Comparison of ENCODE assay signal across 20 cellular contexts in the genomic region with DNA sequence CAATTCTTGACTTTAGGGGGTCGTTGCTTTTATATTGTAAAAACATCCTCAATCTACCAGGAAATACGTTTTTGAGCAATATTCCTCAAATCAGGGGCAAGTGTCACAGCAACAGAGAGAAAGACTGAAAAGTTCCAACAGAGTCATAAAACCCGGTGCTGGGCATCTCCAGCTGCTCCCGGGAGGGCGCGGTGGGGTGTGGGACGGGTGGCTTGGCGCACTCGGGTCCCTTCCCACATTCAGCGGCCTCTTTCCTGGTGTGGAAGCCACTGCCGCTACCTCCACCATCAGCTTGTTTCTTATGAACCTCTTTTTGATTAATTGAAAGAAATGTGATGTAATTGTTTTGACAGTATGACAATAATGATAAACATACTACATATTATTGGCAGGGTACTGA.
DNase-seq lines count a peak whose midpoint lies in the region; ATAC-seq, FAIRE-seq and TF ChIP-seq lines count a peak whose summit lies in the region.
"Had no signal": no experiment of that assay in that cellular context is flagged by ENCODE, and none has a peak within 500 bp of the region (broad histone marks: within the 10 kb centered on the region; RNA-seq: fewer than 3 reads in every experiment).

No MANE protein-coding gene starts in this region.

- RAD21 ChIA-PET in GM12878 (lab: Charles Lee; ENCODE audit: unreplicated experiment): interaction anchor here (0.8 to 3.4 kb wide), 18 partner anchors 10 to 301 kb away, joined by 3 to 24 read pairs (median 5); no protein-coding TSS in a partner anchor

- no peak overlapping the region for H3K9ac ChIP-seq in GM12878 (ENCODE audit: control insufficient read depth, insufficient read depth, low read length)

- ATAC-seq in T-cell (replicated peaks in 1 of 4): no peak
- ATAC-seq in GM12878: no peak
- ATAC-seq in stimulated activated naive CD8-positive, alpha-beta T cell treated with anti-CD3 and anti-CD28 coated beads, Interleukin-15, amount 100 ng/mL, for 72 hours: no peak
- ATAC-seq in HG03108 (IDR thresholded peaks at IDR 0.05; ENCODE audit: unreplicated experiment): no peak
- ATAC-seq in HG02642 (IDR thresholded peaks at IDR 0.05; ENCODE audit: poor library complexity, unreplicated experiment): no peak
- ATAC-seq: body of pancreas, left colon, Right ventricle myocardium inferior had no signal

- 50% methylated on average over 11 of the region's 11 CpGs for WGBS in GM12878 (ENCODE audit: insufficient coverage, insufficient replicate concordance, low lambda C conversion rate, missing lambda C conversion rate)

- no peaks in the 10 kb centered on the region for H3K27me3 ChIP-seq in GM12878 (replicated peaks in 1 of 2; ENCODE audit: control insufficient read depth in 2 of 2, insufficient read depth in 2 of 2, low read length in 1 of 2)
- H3K27me3 ChIP-seq: body of pancreas, colonic mucosa, sigmoid colon, tibial artery had no signal

- peaks cover 33% of the 10 kb centered on the region for H3K4me1 ChIP-seq in GM12878 (ENCODE audit: control insufficient read depth, insufficient read depth, low read length)
- H3K4me1 ChIP-seq: body of pancreas, colonic mucosa, sigmoid colon, tibial artery had no signal

- peak overlapping the region; percentile 90 for H3K27ac Mint-ChIP-seq in activated naive CD4-positive, alpha-beta T cell treated with anti-CD3 and anti-CD28 coated beads, Interleukin-2, amount 10 ng/mL, durations not matched to agents 7 days and 5 days
- H3K27ac Mint-ChIP-seq in T-cell: peak overlapping the region; percentile 77 to 94
- H3K27ac Mint-ChIP-seq in stimulated activated naive CD8-positive, alpha-beta T cell treated with anti-CD3 and anti-CD28 coated beads, Interleukin-15, amount 100 ng/mL, for 72 hours: peak overlapping the region; percentile 94 to 97
- H3K27ac Mint-ChIP-seq: endodermal cell, nephron progenitor cell had no signal

- H4K20me1 ChIP-seq in GM12878 (ENCODE audit: control insufficient read depth, insufficient read depth): no peaks in the 10 kb centered on the region

- no peak for TF ChIP-seq POLR2A in GM12878 (IDR thresholded peaks at IDR 0.05; ENCODE audit: low read depth, low read length)

- no peak for DNase-seq in activated naive CD4-positive, alpha-beta T cell treated with anti-CD3 and anti-CD28 coated beads, Interleukin-2, amount 10 ng/mL, durations not matched to agents 7 days and 5 days
- DNase-seq in activated naive CD4-positive, alpha-beta T cell treated with Interleukin-2 at 50 U/mL for 16 hours: no peak
- DNase-seq in T-cell: no peak
- DNase-seq in GM12878 (ENCODE audit: low read depth, low spot score): no peak
- no peak for DNase-seq in stimulated activated naive CD8-positive, alpha-beta T cell treated with anti-CD3 and anti-CD28 coated beads, Interleukin-15, amount 100 ng/mL, for 72 hours
- DNase-seq in NCI-H2107 (lab: John Stamatoyannopoulos, UW): no peak
- DNase-seq: body of pancreas, colonic mucosa, endodermal cell, left colon, NCI-H146, NCI-H69, nephron progenitor cell, posterior cingulate gyrus, sigmoid colon, SW 1271, tibial artery had no signal

- POLR2A ChIA-PET in T-cell (lab: Charles Lee) (interaction anchor here (0.6 to 0.8 kb wide), 2 partner anchors 15 to 38 kb away, joined by 3 read pairs; no protein-coding TSS in a partner anchor), GM12878 (lab: Charles Lee) (interaction anchor here (0.8 to 2.6 kb wide), 9 partner anchors 9 to 108 kb away, joined by 3 to 9 read pairs (median 5); no protein-coding TSS in a partner anchor)

- TF ChIP-seq CTCF in GM12878 (IDR thresholded peaks at IDR 0.05 in 2 of 3, conservative IDR thresholded peaks at IDR 0.05 in 1 of 3; ENCODE audit: control insufficient read depth in 2 of 3, extremely low read depth in 1 of 3, insufficient read depth in 1 of 3, low read depth in 3 of 3, low read length in 3 of 3): no peak

- peaks cover 6% of the 10 kb centered on the region for H3K9me3 Mint-ChIP-seq in activated naive CD4-positive, alpha-beta T cell treated with anti-CD3 and anti-CD28 coated beads, Interleukin-2, amount 10 ng/mL, durations not matched to agents 7 days and 5 days
- H3K9me3 Mint-ChIP-seq in T-cell: no peaks in the 10 kb centered on the region
- no peaks in the 10 kb centered on the region for H3K9me3 Mint-ChIP-seq in stimulated activated naive CD8-positive, alpha-beta T cell treated with anti-CD3 and anti-CD28 coated beads, Interleukin-15, amount 100 ng/mL, for 72 hours

- CTCF ChIA-PET in activated naive CD4-positive, alpha-beta T cell treated with anti-CD3 and anti-CD28 coated beads, Interleukin-2, amount 10 ng/mL, durations not matched to agents 7 days and 5 days (lab: Charles Lee): interaction anchor here (1.1 to 2.5 kb wide), 8 partner anchors 9 to 99 kb away, joined by 3 to 13 read pairs (median 4); no protein-coding TSS in a partner anchor
- CTCF ChIA-PET in T-cell (lab: Charles Lee): interaction anchor here in 1 of 2 donors (1.5 kb wide), 1 partner anchor 13 kb away, joined by 4 read pairs; no protein-coding TSS in a partner anchor
- CTCF ChIA-PET in GM12878 (lab: Yijun Ruan, JAX): interaction anchor here (0.8 to 2.4 kb wide), 12 partner anchors 9 to 301 kb away, joined by 3 to 12 read pairs (median 4); no protein-coding TSS in a partner anchor

- no peaks in the 10 kb centered on the region for H3K36me3 ChIP-seq in GM12878 (ENCODE audit: control insufficient read depth in 2 of 2, insufficient read depth in 2 of 2, low read length in 1 of 2)
- H3K36me3 ChIP-seq: colonic mucosa had no signal

- TF ChIP-seq RAD21 in GM12878 (IDR thresholded peaks at IDR 0.05; ENCODE audit: insufficient read depth, low read depth, low read length): no peak

- no peaks in the 10 kb centered on the region for H3K9me3 ChIP-seq in GM12878 (replicated peaks; ENCODE audit: control insufficient read depth, insufficient read depth, low read length)
- H3K9me3 ChIP-seq: body of pancreas, colonic mucosa, tibial artery had no signal

- peak overlapping the region; percentile 45; the same call in 1 of the 2 replicates for H3K27ac ChIP-seq in GM12878 (ENCODE audit: control insufficient read depth, insufficient read depth)
- H3K27ac ChIP-seq: body of pancreas, colonic mucosa, sigmoid colon, tibial artery had no signal

- in situ Hi-C loops in GM12878 (cut with MboI): no loop called here

- peaks cover 83% of the 10 kb centered on the region for H3K4me1 Mint-ChIP-seq in activated naive CD4-positive, alpha-beta T cell treated with anti-CD3 and anti-CD28 coated beads, Interleukin-2, amount 10 ng/mL, durations not matched to agents 7 days and 5 days
- H3K4me1 Mint-ChIP-seq in T-cell: peaks cover 65 to 69% (median 66%) of the 10 kb centered on the region in 3 donors
- H3K4me1 Mint-ChIP-seq in stimulated activated naive CD8-positive, alpha-beta T cell treated with anti-CD3 and anti-CD28 coated beads, Interleukin-15, amount 100 ng/mL, for 72 hours: peaks cover 100% of the 10 kb centered on the region
- H3K4me1 Mint-ChIP-seq: endodermal cell, nephron progenitor cell had no signal

- no TSS peak for BruUV-seq in GM12878 (replicated peaks; lab: Mats Ljungman, UMichigan)

- peak overlapping the region; percentile 46 for H3K4me3 Mint-ChIP-seq in activated naive CD4-positive, alpha-beta T cell treated with anti-CD3 and anti-CD28 coated beads, Interleukin-2, amount 10 ng/mL, durations not matched to agents 7 days and 5 days
- peak overlapping the region; percentile 9 to 60 (median 43) for H3K4me3 Mint-ChIP-seq in T-cell
- H3K4me3 Mint-ChIP-seq in stimulated activated naive CD8-positive, alpha-beta T cell treated with anti-CD3 and anti-CD28 coated beads, Interleukin-15, amount 100 ng/mL, for 72 hours: peak overlapping the region; percentile 71 to 80
- H3K4me3 Mint-ChIP-seq: endodermal cell, nephron progenitor cell had no signal

- SMC1A ChIA-PET in GM12878 (lab: Charles Lee; ENCODE audit: uncharacterized antibody, unreplicated experiment): interaction anchor here (0.8 to 3.7 kb wide), 27 partner anchors 8 to 263 kb away, joined by 3 to 18 read pairs (median 6); a partner anchor contains a TSS

- no peaks in the 10 kb centered on the region for H3K79me2 ChIP-seq in GM12878 (ENCODE audit: control insufficient read depth, insufficient read depth, low read length)

- no peaks in the 10 kb centered on the region for H3K27me3 Mint-ChIP-seq in activated naive CD4-positive, alpha-beta T cell treated with anti-CD3 and anti-CD28 coated beads, Interleukin-2, amount 10 ng/mL, durations not matched to agents 7 days and 5 days
- no peaks in the 10 kb centered on the region for H3K27me3 Mint-ChIP-seq in T-cell
- no peaks in the 10 kb centered on the region for H3K27me3 Mint-ChIP-seq in stimulated activated naive CD8-positive, alpha-beta T cell treated with anti-CD3 and anti-CD28 coated beads, Interleukin-15, amount 100 ng/mL, for 72 hours

- H2AFZ ChIP-seq in GM12878 (ENCODE audit: control insufficient read depth, low read depth, low read length): no peak overlapping the region

- H3K36me3 Mint-ChIP-seq in activated naive CD4-positive, alpha-beta T cell treated with anti-CD3 and anti-CD28 coated beads, Interleukin-2, amount 10 ng/mL, durations not matched to agents 7 days and 5 days: peaks cover 58% of the 10 kb centered on the region
- peaks cover 23% of the 10 kb centered on the region for H3K36me3 Mint-ChIP-seq in T-cell

- FAIRE-seq in GM12878 (lab: Jason Lieb, UNC): no peak

- H3K4me3 ChIP-seq in GM12878: no peak overlapping the region
- H3K4me3 ChIP-seq: body of pancreas, colonic mucosa, sigmoid colon, tibial artery had no signal

- 0 out of 2 replicates have a peak overlapping the region, but pooled peaks have one; percentile 21 for H3K4me2 ChIP-seq in GM12878 (ENCODE audit: control insufficient read depth, insufficient read depth)

- TF ChIP-seq EP300 in GM12878 (IDR thresholded peaks at IDR 0.05; ENCODE audit: borderline replicate concordance in 1 of 2, control insufficient read depth in 1 of 2, low read depth in 2 of 2, low read length in 2 of 2): no peak

- intact Hi-C loops in GM12878 (cut with micrococcal nuclease; ENCODE audit: unreplicated experiment): loop anchor here (10.0 kb wide), 1 partner anchor 265 kb away; no protein-coding TSS in a partner anchor

TF ChIP-seq in GM12878, 131 proteins besides CTCF, POLR2A, EP300 and RAD21 (continues in another document):
- TF ChIP-seq POLR2AphosphoS2 (IDR thresholded peaks at IDR 0.05; ENCODE audit: low read depth, low read length) (no peak), BCL11A (IDR thresholded peaks at IDR 0.05; ENCODE audit: low read depth, low read length) (no peak), YBX1 (IDR thresholded peaks at IDR 0.05) (no peak), MEF2A (IDR thresholded peaks at IDR 0.05; ENCODE audit: insufficient read depth, low read depth, low read length) (no peak)
